ENCODE assay signal across 7 cellular contexts in genomic region chr3:133573629-133574194, GRCh38. TPM values are rescaled to one million over a fixed set of nuclear protein-coding genes. Genes with fewer than 3 reads are reported as not detected.
DNase-seq lines count a peak whose midpoint lies in the region; ATAC-seq and TF ChIP-seq lines count a peak whose summit lies in the region.

Gene CDV3 (plus strand): TSS chr3:133573686. CDS start chr3:133574045, 359 bp downstream.

- no peaks in the 10 kb centered on the region for H3K27me3 ChIP-seq in SU-DHL-6 (ENCODE audit: low read length)
- no peaks in the 10 kb centered on the region for H3K27me3 ChIP-seq in osteoblast (ENCODE audit: insufficient read depth, low read length)

- ATAC-seq in GM19025 (IDR thresholded peaks at IDR 0.05; ENCODE audit: low read depth, unreplicated experiment) (peak; percentile 40), HG02885 (IDR thresholded peaks at IDR 0.05; ENCODE audit: poor library complexity, unreplicated experiment) (peak; percentile 29)

- peaks cover 46% of the 10 kb centered on the region for H3F3A ChIP-seq in SU-DHL-6 (ENCODE audit: insufficient read depth)

- peaks cover 27% of the 10 kb centered on the region for H4K20me1 ChIP-seq in SU-DHL-6 (ENCODE audit: low read depth, low read length)
- H4K20me1 ChIP-seq in osteoblast (ENCODE audit: insufficient read depth, low read length) = peaks cover 38% of the 10 kb centered on the region

- DNase-seq in fibroblast of villous mesenchyme (ENCODE audit: low read depth) (no peak), osteoblast (ENCODE audit: insufficient read length, low spot score, missing footprints) (no peak), ACHN (no peak), epidermal melanocyte (ENCODE audit: insufficient read length, low spot score) (no peak)

- in situ Hi-C loops in ACHN (cut with HindIII; ENCODE audit: low pct_ligation_motif_present, low pct_unique_long_range_greater_than_20kb, low sequenced_read_pairs) = no loop called here

- H3K4me2 ChIP-seq in SU-DHL-6 (ENCODE audit: low read depth, low read length, poor library complexity, severe bottlenecking) (peak within 1 kb of the TSS; percentile 89), osteoblast (ENCODE audit: insufficient read depth, low read length) (peak within 1 kb of the TSS; percentile 90)

- peak within 1 kb of the TSS; percentile 85 for H3K4me3 ChIP-seq in SU-DHL-6 (ENCODE audit: insufficient read depth, low read length, poor library complexity, severe bottlenecking)
- H3K4me3 ChIP-seq in fibroblast of villous mesenchyme (ENCODE audit: low read depth, low read length) = peak within 1 kb of the TSS; percentile 86
- H3K4me3 ChIP-seq in osteoblast (ENCODE audit: insufficient read depth, low read length) = peak within 1 kb of the TSS; percentile 80

- TF ChIP-seq CTCF in SU-DHL-6 (IDR thresholded peaks at IDR 0.05; ENCODE audit: insufficient read depth, low read length, poor library complexity, severe bottlenecking) (no peak), fibroblast of villous mesenchyme (IDR thresholded peaks at IDR 0.05; ENCODE audit: insufficient read depth, low read depth, low read length) (no peak), osteoblast (IDR thresholded peaks at IDR 0.05; ENCODE audit: extremely low read depth, low read depth, low read length) (no peak)

- peak within 1 kb of the TSS; percentile 75 for H3K9ac ChIP-seq in SU-DHL-6 (ENCODE audit: low read length)

- H3K9me3 ChIP-seq in SU-DHL-6 (ENCODE audit: insufficient read depth, low read length) (no peaks in the 10 kb centered on the region), osteoblast (ENCODE audit: low read depth, low read length) (no peaks in the 10 kb centered on the region)

- peaks cover 61% of the 10 kb centered on the region for H3K4me1 ChIP-seq in osteoblast (ENCODE audit: insufficient read depth, low read length)

- peaks cover 28% of the 10 kb centered on the region for H3K36me3 ChIP-seq in SU-DHL-6 (ENCODE audit: low read length)
- peaks cover 36% of the 10 kb centered on the region for H3K36me3 ChIP-seq in osteoblast (ENCODE audit: insufficient read depth, low read length)

- no peaks in the 10 kb centered on the region for H3K9me2 ChIP-seq in SU-DHL-6 (replicated peaks; ENCODE audit: insufficient read depth, low read length)

- H2AFZ ChIP-seq in SU-DHL-6 (ENCODE audit: low read depth, low read length, severe bottlenecking) (no peak within 1 kb of the TSS), osteoblast (ENCODE audit: low read length) (peak within 1 kb of the TSS; percentile 88)

- H3K79me2 ChIP-seq in SU-DHL-6 (ENCODE audit: insufficient read depth, low read length) (peaks cover 45% of the 10 kb centered on the region), osteoblast (ENCODE audit: insufficient read depth, low read length) (peaks cover 44% of the 10 kb centered on the region)

- peak within 1 kb of the TSS; percentile 95 for H3K27ac ChIP-seq in SU-DHL-6 (ENCODE audit: low read depth, low read length)
- peak within 1 kb of the TSS; percentile 91 for H3K27ac ChIP-seq in osteoblast (ENCODE audit: low read depth, low read length)

RNA-seq across cellular contexts. Expression of gene CDV3, which starts in this region (rescaled TPM):
- total RNA-seq in fibroblast of villous mesenchyme (184 and 277 TPM in 2 replicates), osteoblast (154 and 166 TPM in 2 replicates)
